In the genomic region with DNA sequence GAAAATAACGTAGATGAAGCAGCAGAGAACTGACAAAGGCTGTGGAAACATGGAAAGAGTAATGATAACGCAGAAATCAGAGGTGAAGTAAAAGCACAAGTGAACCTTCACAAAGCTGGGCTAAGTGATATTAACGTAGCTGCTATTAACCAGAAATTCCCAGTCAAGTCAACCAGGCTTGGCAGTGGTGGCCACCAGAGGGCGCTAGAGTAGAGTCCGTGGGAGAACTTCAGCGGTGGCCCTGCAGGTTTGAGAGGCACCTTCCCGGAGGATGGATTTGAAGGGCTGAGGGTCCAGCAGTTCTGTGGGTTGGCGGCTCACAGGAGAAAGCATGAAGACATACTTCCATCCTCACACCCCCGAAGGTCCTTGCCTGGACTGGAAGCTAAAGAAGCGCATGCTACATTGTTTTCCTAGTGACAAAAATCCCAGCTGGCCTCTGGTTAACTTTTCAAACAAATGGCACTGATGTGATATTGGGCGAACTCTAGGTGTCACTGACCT, we compare ENCODE assay signal across 8 cellular contexts.
DNase-seq lines count a peak whose midpoint lies in the region; ATAC-seq, FAIRE-seq and TF ChIP-seq lines count a peak whose summit lies in the region.

No MANE protein-coding gene starts in this region.

- H3K36me3 ChIP-seq in neutrophil: no peaks in the 10 kb centered on the region
- no peaks in the 10 kb centered on the region for H3K36me3 ChIP-seq in stomach smooth muscle (ENCODE audit: control insufficient read depth in 2 of 2, insufficient read depth in 2 of 2, low read length in 2 of 2)

- TF ChIP-seq POLR2A in GM12891 (IDR thresholded peaks at IDR 0.05; ENCODE audit: low read depth, low read length): no peak

- H3K27ac ChIP-seq in neutrophil (peak overlapping the region; percentile 98), stomach smooth muscle (ENCODE audit: low read length) (peak overlapping the region; percentile 93)

- in situ Hi-C loops in SK-MEL-5 (cut with HindIII; ENCODE audit: low pct_unique_long_range_greater_than_20kb, low sequenced_read_pairs): no loop called here

- peak; percentile 83 for FAIRE-seq in GM12891 (lab: Jason Lieb, UNC)

- peak; percentile 96 for TF ChIP-seq CTCF in neutrophil (IDR thresholded peaks at IDR 0.05)

- DNase-seq in GM12891 (ENCODE audit: insufficient read length, low spot score) (peak; percentile 36), MV-4-11 (lab: John Stamatoyannopoulos, UW) (peak; percentile 69), SK-MEL-5 (ENCODE audit: low read depth, low spot score) (peak; percentile 88), foreskin melanocyte (peak; percentile 62)
- DNase-seq in activated naive CD4-positive, alpha-beta T cell (lab: John Stamatoyannopoulos, UW): peak; percentile 73 to 88 (median 86)

- H3K9ac ChIP-seq in stomach smooth muscle (ENCODE audit: low read length in 2 of 2): peak overlapping the region; percentile 60 to 62

- H3K27me3 ChIP-seq in neutrophil (no peaks in the 10 kb centered on the region), stomach smooth muscle (ENCODE audit: control insufficient read depth in 1 of 2, insufficient read depth in 2 of 2, low read length in 2 of 2) (no peaks in the 10 kb centered on the region)

- H3K4me1 ChIP-seq in neutrophil (ENCODE audit: control insufficient read depth in 1 of 2, insufficient read depth in 1 of 2, low read depth in 1 of 2, low read length in 1 of 2): peaks cover 53% of the 10 kb centered on the region in 2 experiments
- H3K4me1 ChIP-seq in stomach smooth muscle (ENCODE audit: control insufficient read depth, insufficient read depth, low read length): peaks cover 27% of the 10 kb centered on the region

- H3K9me3 ChIP-seq in neutrophil: no peaks in the 10 kb centered on the region
- no peaks in the 10 kb centered on the region for H3K9me3 ChIP-seq in stomach smooth muscle (ENCODE audit: control insufficient read depth in 2 of 2, low read length in 2 of 2)

- H3K4me3 ChIP-seq in neutrophil (ENCODE audit: low read depth in 1 of 2, low read length in 1 of 2) (peak overlapping the region; percentile 37 to 45), stomach smooth muscle (ENCODE audit: low read length in 2 of 2) (no peak overlapping the region)

- ATAC-seq in HG03469 (IDR thresholded peaks at IDR 0.05; ENCODE audit: unreplicated experiment): no peak

TF ChIP-seq in GM12891, 5 proteins besides CTCF, POLR2A, EP300 and RAD21:
- TF ChIP-seq SPI1 (IDR thresholded peaks at IDR 0.05; ENCODE audit: low read depth, low read length) (no peak), TAF1 (IDR thresholded peaks at IDR 0.05; ENCODE audit: low read depth, low read length) (no peak), POU2F2 (IDR thresholded peaks at IDR 0.05; ENCODE audit: low read depth, low read length) (no peak), POLR2AphosphoS5 (IDR thresholded peaks at IDR 0.05; ENCODE audit: low read depth, low read length) (no peak)

Comparison
In these comparisons a context has a peak if more than half of its experiments do, and no peak if none do; other contexts are left out.
1. DNase-seq: peak in every context shown above with its lines; median percentile 88 in SK-MEL-5; 86 in activated naive CD4-positive, alpha-beta T cell; 69 in MV-4-11; 62 in foreskin melanocyte; 36 in GM12891.
2. H3K4me3 ChIP-seq: peak in neutrophil (2 of 2); none in stomach smooth muscle (0 of 2).